ENCODE assay signal across 1 cellular context in genomic region chr2:120765911-120766757, GRCh38.
TF ChIP-seq lines count a peak whose summit lies in the region.

No MANE protein-coding gene starts in this region.

TF ChIP-seq in SK-N-SH, 30 proteins besides CTCF, POLR2A, EP300 and RAD21 (continued from another document):
- TF ChIP-seq, protein P1, sequence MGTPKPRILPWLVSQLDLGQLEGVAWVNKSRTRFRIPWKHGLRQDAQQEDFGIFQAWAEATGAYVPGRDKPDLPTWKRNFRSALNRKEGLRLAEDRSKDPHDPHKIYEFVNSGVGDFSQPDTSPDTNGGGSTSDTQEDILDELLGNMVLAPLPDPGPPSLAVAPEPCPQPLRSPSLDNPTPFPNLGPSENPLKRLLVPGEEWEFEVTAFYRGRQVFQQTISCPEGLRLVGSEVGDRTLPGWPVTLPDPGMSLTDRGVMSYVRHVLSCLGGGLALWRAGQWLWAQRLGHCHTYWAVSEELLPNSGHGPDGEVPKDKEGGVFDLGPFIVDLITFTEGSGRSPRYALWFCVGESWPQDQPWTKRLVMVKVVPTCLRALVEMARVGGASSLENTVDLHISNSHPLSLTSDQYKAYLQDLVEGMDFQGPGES (IDR thresholded peaks at IDR 0.05; ENCODE audit: low read depth, low read length): no peak
- TF ChIP-seq FOSL2 (IDR thresholded peaks at IDR 0.05; ENCODE audit: borderline replicate concordance, low read depth) (no peak), PBX3 (IDR thresholded peaks at IDR 0.05) (peak; percentile 34; the same call in 1 of the 2 replicates), TEAD4 (IDR thresholded peaks at IDR 0.05; ENCODE audit: borderline replicate concordance, insufficient read depth) (no peak), MAX (IDR thresholded peaks at IDR 0.05; ENCODE audit: low read depth) (peak; percentile 75), POLR2AphosphoS5 (IDR thresholded peaks at IDR 0.05; ENCODE audit: low read depth, low read length) (no peak), ELF1 (IDR thresholded peaks at IDR 0.05) (no peak), JUND (IDR thresholded peaks at IDR 0.05) (no peak), MXI1 (IDR thresholded peaks at IDR 0.05; ENCODE audit: low read depth, low read length) (no peak), RCOR1 (IDR thresholded peaks at IDR 0.05; ENCODE audit: low read length) (no peak), ZBTB33 (IDR thresholded peaks at IDR 0.05; ENCODE audit: borderline replicate concordance, low read depth) (no peak), SIN3A (IDR thresholded peaks at IDR 0.05; ENCODE audit: borderline replicate concordance, low read depth, low read length) (no peak)
- TF ChIP-seq, protein P2, sequence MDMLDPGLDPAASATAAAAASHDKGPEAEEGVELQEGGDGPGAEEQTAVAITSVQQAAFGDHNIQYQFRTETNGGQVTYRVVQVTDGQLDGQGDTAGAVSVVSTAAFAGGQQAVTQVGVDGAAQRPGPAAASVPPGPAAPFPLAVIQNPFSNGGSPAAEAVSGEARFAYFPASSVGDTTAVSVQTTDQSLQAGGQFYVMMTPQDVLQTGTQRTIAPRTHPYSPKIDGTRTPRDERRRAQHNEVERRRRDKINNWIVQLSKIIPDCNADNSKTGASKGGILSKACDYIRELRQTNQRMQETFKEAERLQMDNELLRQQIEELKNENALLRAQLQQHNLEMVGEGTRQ (IDR thresholded peaks at IDR 0.05; ENCODE audit: borderline replicate concordance, low read depth, low read length): no peak
